ENCODE assay signal across 32 cellular contexts in the genomic region with DNA sequence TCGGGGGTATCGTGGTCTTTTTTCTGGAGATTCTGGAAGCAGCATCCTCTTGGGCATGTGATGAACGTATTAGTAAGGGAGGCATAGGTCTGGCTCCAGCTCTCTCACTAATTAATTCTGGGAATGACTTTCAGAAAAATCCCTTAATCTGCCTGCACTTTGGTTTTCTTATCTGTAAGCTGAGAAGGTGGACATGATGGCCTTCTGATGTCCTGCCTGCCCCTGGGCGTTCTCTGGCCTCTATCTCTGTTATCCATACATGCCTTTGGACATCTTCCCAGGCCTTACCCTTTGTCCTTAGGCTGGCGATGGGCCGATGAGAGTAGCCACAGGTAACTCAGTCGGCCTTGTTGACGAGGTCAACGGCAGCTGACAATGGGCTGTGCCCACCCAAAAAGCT. TPM values are rescaled to one million over a fixed set of nuclear protein-coding genes. Genes with fewer than 3 reads are reported as not detected.
"Had no signal": no experiment of that assay in that cellular context is flagged by ENCODE, and none has a peak within 500 bp of the region (broad histone marks: within the 10 kb centered on the region; RNA-seq: fewer than 3 reads in every experiment).

No MANE protein-coding gene starts in this region.

- H3K9ac ChIP-seq: SK-N-SH had no signal

- H3K9me3 Mint-ChIP-seq: activated CD4-positive, alpha-beta memory T cell treated with anti-CD3 and anti-CD28 coated beads for 36 hours; activated naive CD4-positive, alpha-beta T cell treated with anti-CD3 and anti-CD28 coated beads, Interleukin-2, amount 50 U/mL, for 72 hours; activated naive CD8-positive, alpha-beta T cell treated with anti-CD3 and anti-CD28 coated beads, Interleukin-2, amount 50 U/mL, for 24 hours; central memory CD8-positive, alpha-beta T cell had no signal

- H3K27ac Mint-ChIP-seq: activated CD4-positive, alpha-beta memory T cell treated with anti-CD3 and anti-CD28 coated beads for 36 hours; activated naive CD4-positive, alpha-beta T cell treated with anti-CD3 and anti-CD28 coated beads, Interleukin-2, amount 50 U/mL, for 72 hours; activated naive CD8-positive, alpha-beta T cell treated with anti-CD3 and anti-CD28 coated beads, Interleukin-2, amount 50 U/mL, for 24 hours; brain had no signal

- H3K27ac ChIP-seq: ascending aorta, SJCRH30, VCaP had no signal

- ATAC-seq: activated naive CD4-positive, alpha-beta T cell treated with anti-CD3 and anti-CD28 coated beads, Interleukin-2, amount 50 U/mL, for 72 hours; activated naive CD8-positive, alpha-beta T cell treated with anti-CD3 and anti-CD28 coated beads, Interleukin-2, amount 50 U/mL, for 24 hours; Panc1 had no signal

- H3K9me3 ChIP-seq: ascending aorta, SJCRH30, SK-N-SH had no signal

- H3K4me3 Mint-ChIP-seq: activated CD4-positive, alpha-beta memory T cell treated with anti-CD3 and anti-CD28 coated beads for 36 hours; activated naive CD8-positive, alpha-beta T cell treated with anti-CD3 and anti-CD28 coated beads, Interleukin-2, amount 50 U/mL, for 24 hours; brain; central memory CD8-positive, alpha-beta T cell had no signal

- H3K27me3 ChIP-seq: ascending aorta had no signal

- DNase-seq: activated CD4-positive, alpha-beta memory T cell treated with anti-CD3 and anti-CD28 coated beads for 36 hours; activated CD4-positive, alpha-beta T cell treated with anti-CD3 and anti-CD28 coated beads for 4 hours; activated CD8-positive, alpha-beta memory T cell treated with anti-CD3 and anti-CD28 coated beads for 24 hours; activated effector memory CD4-positive, alpha-beta T cell treated with anti-CD3 and anti-CD28 coated beads, Interleukin-2, amount 50 U/mL, for 16 hours; activated naive CD4-positive, alpha-beta T cell treated with Interleukin-2 at 50 U/mL for 16 hours; activated naive CD8-positive, alpha-beta T cell treated with anti-CD3 and anti-CD28 coated beads, Interleukin-2, amount 50 U/mL, for 24 hours; activated T-cell treated with anti-CD3 and anti-CD28 coated beads for 4 hours; amniotic stem cell; KG1; NCI-H1048; NCI-H146; NCI-H187 treated with DMSO at 0.1 percent for 48 hours; NCI-H2081 treated with DMSO at 0.1 percent for 48 hours; NCI-H526; NCI-H774; NK-92 treated with Interleukin-12 subunit alpha and Interleukin-12 subunit beta, amount 100 ng/mL, for 24 hours; OCI-M1; Right ventricle myocardium superior; RPMI8226; SJCRH30; SK-N-SH; T-helper 1 cell had no signal

- H3K4me3 ChIP-seq: ascending aorta, SJCRH30 had no signal

- H3K36me3 Mint-ChIP-seq: activated CD4-positive, alpha-beta memory T cell treated with anti-CD3 and anti-CD28 coated beads for 36 hours; activated naive CD4-positive, alpha-beta T cell treated with anti-CD3 and anti-CD28 coated beads, Interleukin-2, amount 50 U/mL, for 72 hours; brain had no signal

- H3K36me3 ChIP-seq: ascending aorta, SJCRH30 had no signal

- H3K4me1 ChIP-seq: ascending aorta, SJCRH30 had no signal

RNA-seq across cellular contexts. Expression of gene NTRK1, which starts 8.8 kb away (rescaled TPM):
- total RNA-seq: ascending aorta, LHCN-M2, M059J, SJCRH30 had no signal

RNA-seq across cellular contexts. Expression of gene INSRR, which starts 10.5 kb away (rescaled TPM):
- total RNA-seq: LHCN-M2, M059J, SJCRH30 had no signal

RNA-seq across cellular contexts. Expression of gene PEAR1, which starts 24.1 kb away (rescaled TPM):
- total RNA-seq: activated CD4-positive, alpha-beta memory T cell treated with anti-CD3 and anti-CD28 coated beads for 36 hours; SJCRH30 had no signal

RNA-seq across cellular contexts. Expression of gene LRRC71, which starts 51.0 kb away (rescaled TPM):
- total RNA-seq: activated CD4-positive, alpha-beta memory T cell treated with anti-CD3 and anti-CD28 coated beads for 36 hours; activated naive CD4-positive, alpha-beta T cell treated with anti-CD3 and anti-CD28 coated beads, Interleukin-2, amount 50 U/mL, for 72 hours; ascending aorta; LHCN-M2; M059J; NCI-H460; Right ventricle myocardium superior; SJCRH30; T-helper 2 cell treated with Interferon-gamma antibody and Interleukin-4, amounts not matched to agents 100 ng/mL and 5 ng/mL, for 36 hours had no signal

RNA-seq across cellular contexts. Expression of gene SH2D2A, which starts 52.8 kb away (rescaled TPM):
- total RNA-seq: ascending aorta, LHCN-M2, SJCRH30 had no signal
